9 cellular contexts compared by ENCODE assay signal in the genomic region with DNA sequence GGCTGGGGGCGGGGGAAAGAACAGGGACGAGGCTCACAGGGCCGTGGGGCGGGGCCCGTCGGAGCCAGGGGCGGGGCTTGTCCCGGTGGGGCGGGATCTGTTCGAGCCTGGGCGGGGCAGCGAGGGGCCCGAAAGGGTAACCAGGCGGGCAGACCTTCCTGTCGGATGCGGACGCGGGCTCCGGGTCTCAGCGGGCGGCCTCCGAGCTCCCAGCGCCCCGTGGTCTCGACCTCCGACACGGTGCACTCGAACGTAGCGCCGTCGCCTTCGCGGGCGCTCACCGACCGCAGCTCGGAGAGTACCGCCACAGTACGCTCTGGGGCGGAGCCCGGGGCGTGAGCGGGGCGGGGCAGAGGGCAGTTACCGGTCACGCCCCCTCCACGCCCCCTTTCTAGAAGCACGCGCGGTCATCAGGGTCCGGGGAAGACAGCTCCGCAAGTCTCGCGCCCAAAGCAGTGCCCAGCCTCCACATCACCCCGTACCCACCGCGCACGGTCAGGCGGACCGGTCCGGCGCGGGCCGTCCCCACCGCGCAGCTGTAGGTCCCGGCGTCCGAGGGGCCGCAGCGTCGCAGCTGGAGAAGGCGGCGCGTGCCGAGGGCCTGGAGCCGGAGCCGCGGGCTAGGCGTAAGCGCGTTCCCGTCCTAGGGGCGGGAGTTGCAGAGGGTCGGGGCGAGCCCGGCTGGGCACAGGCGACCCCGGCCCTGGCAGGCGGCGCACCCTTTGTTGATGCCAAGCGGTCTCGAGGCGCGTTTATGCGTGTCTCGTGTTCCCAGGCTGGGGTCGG. TPM values are rescaled to one million over a fixed set of nuclear protein-coding genes. Genes with fewer than 3 reads are reported as not detected.
DNase-seq lines count a peak whose midpoint lies in the region; ATAC-seq, FAIRE-seq and TF ChIP-seq lines count a peak whose summit lies in the region.
"Had no signal": no experiment of that assay in that cellular context is flagged by ENCODE, and none has a peak within 500 bp of the region (broad histone marks: within the 10 kb centered on the region; RNA-seq: fewer than 3 reads in every experiment).

No MANE protein-coding gene starts in this region.

- peak overlapping the region; percentile 90 for H3K4me2 ChIP-seq in HepG2 (ENCODE audit: low read depth, low read length)

- H3K4me1 ChIP-seq in HepG2 (ENCODE audit: insufficient read depth, low read length), result peaks cover 22% of the 10 kb centered on the region

- H3K36me3 ChIP-seq in HepG2 (replicated peaks in 1 of 2; ENCODE audit: control insufficient read depth in 1 of 2, insufficient read depth in 2 of 2, low read length in 2 of 2), result peaks cover 9 to 22% of the 10 kb centered on the region in 2 experiments; a peak in 3 of 5 replicates

- 3% methylated on average over 50 of the region's 99 CpGs for WGBS in HepG2 (ENCODE audit: low lambda C conversion rate)

- ATAC-seq in HG03025 (IDR thresholded peaks at IDR 0.05; ENCODE audit: low FRiP score, unreplicated experiment) (peak; percentile 78), HepG2 (peak; percentile 84)

- BruUV-seq in HepG2 (replicated peaks; lab: Mats Ljungman, UMichigan), result no TSS peak

- H3K27ac ChIP-seq in HepG2 (ENCODE audit: extremely low read length, insufficient read depth, low read length), result peak overlapping the region; percentile 51

- no peak; the same call in 1 of the 2 replicates for TF ChIP-seq CTCF in HepG2 (CRISPR knock-in tag; IDR thresholded peaks at IDR 0.05)

- no peaks in the 10 kb centered on the region for H4K20me1 ChIP-seq in HepG2 (ENCODE audit: insufficient read depth, low read length)

- intact Hi-C loops in HepG2 (cut with micrococcal nuclease; ENCODE audit: unreplicated experiment), result no loop called here

- peak overlapping the region; percentile 71 to 79 (median 73) for H3K4me3 ChIP-seq in HepG2 (replicated peaks in 1 of 3; ENCODE audit: insufficient read depth in 1 of 3, low read depth in 2 of 3, low read length in 3 of 3)

- H3K27me3 ChIP-seq in HepG2 (ENCODE audit: control insufficient read depth in 1 of 2, insufficient read depth in 2 of 2, low read length in 2 of 2), result no peaks in the 10 kb centered on the region

- H3K9ac ChIP-seq in HepG2 (ENCODE audit: insufficient read depth, low read depth, low read length), result peak overlapping the region; percentile 60

- peak; percentile 46 for TF ChIP-seq RAD21 in HepG2 (CRISPR knock-in tag; IDR thresholded peaks at IDR 0.05)

- H3K79me2 ChIP-seq in HepG2 (ENCODE audit: insufficient read depth, low read length), result no peaks in the 10 kb centered on the region

- H2AFZ ChIP-seq in HepG2 (ENCODE audit: low read length), result no peak overlapping the region

- no peak for TF ChIP-seq EP300 in HepG2 (IDR thresholded peaks at IDR 0.05; ENCODE audit: low read depth in 2 of 2, low read length in 2 of 2)
- TF ChIP-seq EP300 in HepG2 (CRISPR knock-in tag; IDR thresholded peaks at IDR 0.05; ENCODE audit: borderline replicate concordance), result no peak

- no peaks in the 10 kb centered on the region for H3K9me3 ChIP-seq in HepG2 (ENCODE audit: low read length)

- in situ Hi-C loops in HepG2 (cut with HindIII; ENCODE audit: extremely low pct_ligation_motif_present, low pct_unique_long_range_greater_than_20kb), result no loop called here

- peak; percentile 52 to 68 for DNase-seq in NCI-H524 (lab: John Stamatoyannopoulos, UW)
- DNase-seq in NCI-H524 treated with DMSO at 0.1 percent for 48 hours (lab: John Stamatoyannopoulos, UW), result no peak
- peak; percentile 85 for DNase-seq in NCI-H2196 treated with DMSO at 0.1 percent for 48 hours (lab: John Stamatoyannopoulos, UW; ENCODE audit: unreplicated experiment)
- peak; percentile 74 for DNase-seq in activated CD4-positive, alpha-beta T cell treated with anti-CD3 and anti-CD28 coated beads, Interleukin-2, amount 50 U/mL, for 1 hour
- DNase-seq in dedifferentiated amniotic fluid mesenchymal stem cell (ENCODE audit: extremely low spot score), result peak; percentile 45
- peak; percentile 79 for DNase-seq in HepG2 (ENCODE audit: low spot score)
- DNase-seq in stimulated activated CD4-positive, alpha-beta T cell treated with anti-CD3 and anti-CD28 coated beads, Interleukin-2, amount 100 ng/mL, for 24 hours, result peak; percentile 84 to 87
- DNase-seq: DND-41 had no signal

- peak; percentile 57 for FAIRE-seq in HepG2 (lab: Jason Lieb, UNC)

- no peak for TF ChIP-seq POLR2A in HepG2 (IDR thresholded peaks at IDR 0.05; ENCODE audit: insufficient read depth in 1 of 2, low read depth in 2 of 2, low read length in 2 of 2)

- POLR2A ChIA-PET in HepG2 (lab: Yijun Ruan, JAX), result interaction anchor here (0.7 to 3.3 kb wide), 13 partner anchors 9 to 304 kb away, joined by 3 to 28 read pairs (median 8); partner anchors contain the start of genes CHPF, DNPEP, GMPPA and INHA

- CTCF ChIA-PET in HepG2 (lab: Yijun Ruan, JAX; ENCODE audit: low intra/inter-chr PET ratio, low total read pairs), result interaction anchor here (2.4 kb wide), 1 partner anchor 11 kb away, joined by 9 read pairs; no protein-coding TSS in a partner anchor

RNA-seq across cellular contexts. Expression of gene TMEM198, which starts 8.7 kb away (rescaled TPM):
- total RNA-seq in HepG2 (2016; rRNA removed; fragmentation: Illumina TruSeq; extraction: Trizol), result 11.6 and 17.3 TPM in 2 replicates
- 12.3 and 16.3 TPM in 2 replicates for total RNA-seq in HepG2 (2016; cell fraction: cytosol; rRNA removed; fragmentation: Illumina TruSeq; extraction: Trizol; ENCODE audit: low read depth)
- total RNA-seq in HepG2 (2016; cell fraction: insoluble cytoplasmic fraction; rRNA removed; fragmentation: Illumina TruSeq; extraction: Trizol), result 10.7 and 17.8 TPM in 2 replicates
- total RNA-seq in HepG2 (2016; cell fraction: membrane; rRNA removed; fragmentation: Illumina TruSeq; extraction: Trizol), result 26.8 and 32.4 TPM in 2 replicates
- total RNA-seq in HepG2 (2016; cell fraction: nucleus; rRNA removed; fragmentation: Illumina TruSeq; extraction: Trizol), result 9.3 and 11.7 TPM in 2 replicates
- polyA plus RNA-seq in HepG2 (2011; rRNA removed), result 23.5 and 40.8 TPM in 2 replicates
- polyA plus RNA-seq in HepG2 (2011; cell fraction: cytosol; rRNA removed), result 43.6 and 52.1 TPM in 2 replicates
- 61.3 and 68.7 TPM in 2 replicates for polyA plus RNA-seq in HepG2 (2011; cell fraction: nucleus; rRNA removed)
- polyA plus RNA-seq in HepG2 (2012), result 41.3 and 49.8 TPM in 2 replicates
- polyA plus RNA-seq in HepG2 (2016; cell fraction: cytosol; fragmentation: Illumina TruSeq; extraction: Trizol; ENCODE audit: low read depth), result 16.5 and 21.1 TPM in 2 replicates
- 12.8 and 14.5 TPM in 2 replicates for polyA plus RNA-seq in HepG2 (2016; cell fraction: insoluble cytoplasmic fraction; fragmentation: Illumina TruSeq; extraction: Trizol; ENCODE audit: low read depth)
- polyA plus RNA-seq in HepG2 (2016; cell fraction: membrane; fragmentation: Illumina TruSeq; extraction: Trizol; ENCODE audit: low read depth), result 27.9 and 28.1 TPM in 2 replicates
- 17.1 and 19.3 TPM in 2 replicates for polyA plus RNA-seq in HepG2 (2016; cell fraction: nucleus; fragmentation: Illumina TruSeq; extraction: Trizol; ENCODE audit: insufficient read depth, low read depth)
- polyA minus RNA-seq in HepG2 (2011; rRNA and poly(A)+ RNA removed; ENCODE audit: low replicate concordance), result 2.1 and 67.2 TPM in 2 replicates
- polyA minus RNA-seq in HepG2 (2011; cell fraction: cytosol; rRNA and poly(A)+ RNA removed), result 26.3 and 28.6 TPM in 2 replicates
- 12.9 and 13.6 TPM in 2 replicates for polyA minus RNA-seq in HepG2 (2011; cell fraction: nucleus; rRNA and poly(A)+ RNA removed)

RNA-seq across cellular contexts. Expression of gene CHPF, which starts 9.0 kb away (rescaled TPM):
- total RNA-seq in HepG2 (2016; rRNA removed; fragmentation: Illumina TruSeq; extraction: Trizol), result 34.7 and 79.6 TPM in 2 replicates
- 21.6 and 22.1 TPM in 2 replicates for total RNA-seq in HepG2 (2016; cell fraction: cytosol; rRNA removed; fragmentation: Illumina TruSeq; extraction: Trizol; ENCODE audit: low read depth)
- 36.0 and 80.8 TPM in 2 replicates for total RNA-seq in HepG2 (2016; cell fraction: insoluble cytoplasmic fraction; rRNA removed; fragmentation: Illumina TruSeq; extraction: Trizol)
- 42.0 and 50.0 TPM in 2 replicates for total RNA-seq in HepG2 (2016; cell fraction: membrane; rRNA removed; fragmentation: Illumina TruSeq; extraction: Trizol)
- total RNA-seq in HepG2 (2016; cell fraction: nucleus; rRNA removed; fragmentation: Illumina TruSeq; extraction: Trizol), result 65.5 and 76.8 TPM in 2 replicates
- polyA plus RNA-seq in HepG2 (2011; rRNA removed), result 111 and 171 TPM in 2 replicates
- polyA plus RNA-seq in HepG2 (2011; cell fraction: cytosol; rRNA removed), result 120 and 244 TPM in 2 replicates
- 203 and 211 TPM in 2 replicates for polyA plus RNA-seq in HepG2 (2011; cell fraction: nucleus; rRNA removed)
- polyA plus RNA-seq in HepG2 (2012), result 115 and 161 TPM in 2 replicates
- polyA plus RNA-seq in HepG2 (2016; cell fraction: cytosol; fragmentation: Illumina TruSeq; extraction: Trizol; ENCODE audit: low read depth), result 21.7 and 22.6 TPM in 2 replicates
- 45.9 and 55.3 TPM in 2 replicates for polyA plus RNA-seq in HepG2 (2016; cell fraction: insoluble cytoplasmic fraction; fragmentation: Illumina TruSeq; extraction: Trizol; ENCODE audit: low read depth)
- 40.5 and 41.4 TPM in 2 replicates for polyA plus RNA-seq in HepG2 (2016; cell fraction: membrane; fragmentation: Illumina TruSeq; extraction: Trizol; ENCODE audit: low read depth)
- polyA plus RNA-seq in HepG2 (2016; cell fraction: nucleus; fragmentation: Illumina TruSeq; extraction: Trizol; ENCODE audit: insufficient read depth, low read depth), result 139 and 143 TPM in 2 replicates
- polyA minus RNA-seq in HepG2 (2011; rRNA and poly(A)+ RNA removed; ENCODE audit: low replicate concordance), result 12.1 and 292 TPM in 2 replicates
- polyA minus RNA-seq in HepG2 (2011; cell fraction: cytosol; rRNA and poly(A)+ RNA removed), result 137 and 143 TPM in 2 replicates
- polyA minus RNA-seq in HepG2 (2011; cell fraction: nucleus; rRNA and poly(A)+ RNA removed), result 45.4 and 47.0 TPM in 2 replicates

RNA-seq across cellular contexts. Expression of gene OBSL1, which starts 18.8 kb away (rescaled TPM):
- total RNA-seq in HepG2 (2016; rRNA removed; fragmentation: Illumina TruSeq; extraction: Trizol), result 65.4 and 86.7 TPM in 2 replicates
- 17.5 and 19.8 TPM in 2 replicates for total RNA-seq in HepG2 (2016; cell fraction: cytosol; rRNA removed; fragmentation: Illumina TruSeq; extraction: Trizol; ENCODE audit: low read depth)
- 54.2 and 89.3 TPM in 2 replicates for total RNA-seq in HepG2 (2016; cell fraction: insoluble cytoplasmic fraction; rRNA removed; fragmentation: Illumina TruSeq; extraction: Trizol)
- total RNA-seq in HepG2 (2016; cell fraction: membrane; rRNA removed; fragmentation: Illumina TruSeq; extraction: Trizol), result 30.2 and 34.7 TPM in 2 replicates
- total RNA-seq in HepG2 (2016; cell fraction: nucleus; rRNA removed; fragmentation: Illumina TruSeq; extraction: Trizol), result 65.9 and 71.3 TPM in 2 replicates
- polyA plus RNA-seq in HepG2 (2011; rRNA removed), result 218 and 229 TPM in 2 replicates
- 176 and 256 TPM in 2 replicates for polyA plus RNA-seq in HepG2 (2011; cell fraction: cytosol; rRNA removed)
- 886 and 1,174 TPM in 2 replicates for polyA plus RNA-seq in HepG2 (2011; cell fraction: nucleus; rRNA removed)
- 161 and 176 TPM in 2 replicates for polyA plus RNA-seq in HepG2 (2012)
- 10.0 and 11.3 TPM in 2 replicates for polyA plus RNA-seq in HepG2 (2016; cell fraction: cytosol; fragmentation: Illumina TruSeq; extraction: Trizol; ENCODE audit: low read depth)
- 66.1 and 91.2 TPM in 2 replicates for polyA plus RNA-seq in HepG2 (2016; cell fraction: insoluble cytoplasmic fraction; fragmentation: Illumina TruSeq; extraction: Trizol; ENCODE audit: low read depth)
- polyA plus RNA-seq in HepG2 (2016; cell fraction: membrane; fragmentation: Illumina TruSeq; extraction: Trizol; ENCODE audit: low read depth), result 22.2 and 25.7 TPM in 2 replicates
- 147 and 161 TPM in 2 replicates for polyA plus RNA-seq in HepG2 (2016; cell fraction: nucleus; fragmentation: Illumina TruSeq; extraction: Trizol; ENCODE audit: insufficient read depth, low read depth)
- 27.0 and 477 TPM in 2 replicates for polyA minus RNA-seq in HepG2 (2011; rRNA and poly(A)+ RNA removed; ENCODE audit: low replicate concordance)
- 210 and 260 TPM in 2 replicates for polyA minus RNA-seq in HepG2 (2011; cell fraction: cytosol; rRNA and poly(A)+ RNA removed)
- 189 and 199 TPM in 2 replicates for polyA minus RNA-seq in HepG2 (2011; cell fraction: nucleus; rRNA and poly(A)+ RNA removed)

RNA-seq across cellular contexts. Expression of gene INHA, which starts 19.5 kb away (rescaled TPM):
- total RNA-seq in HepG2 (2016; rRNA removed; fragmentation: Illumina TruSeq; extraction: Trizol), result 1.9 and 4.1 TPM in 2 replicates
- total RNA-seq in HepG2 (2016; cell fraction: cytosol; rRNA removed; fragmentation: Illumina TruSeq; extraction: Trizol; ENCODE audit: low read depth), result 3.4 and 4.1 TPM in 2 replicates
- 2.5 and 3.2 TPM in 2 replicates for total RNA-seq in HepG2 (2016; cell fraction: insoluble cytoplasmic fraction; rRNA removed; fragmentation: Illumina TruSeq; extraction: Trizol)
- total RNA-seq in HepG2 (2016; cell fraction: membrane; rRNA removed; fragmentation: Illumina TruSeq; extraction: Trizol), result 3.4 and 5.3 TPM in 2 replicates
- total RNA-seq in HepG2 (2016; cell fraction: nucleus; rRNA removed; fragmentation: Illumina TruSeq; extraction: Trizol), result 2.0 and 3.3 TPM in 2 replicates
- polyA plus RNA-seq in HepG2 (2011; rRNA removed), result 15.2 and 23.1 TPM in 2 replicates
- 13.0 and 22.2 TPM in 2 replicates for polyA plus RNA-seq in HepG2 (2011; cell fraction: cytosol; rRNA removed)
- 28.4 and 35.0 TPM in 2 replicates for polyA plus RNA-seq in HepG2 (2011; cell fraction: nucleus; rRNA removed)
- polyA plus RNA-seq in HepG2 (2012), result 11.4 and 17.5 TPM in 2 replicates
- polyA plus RNA-seq in HepG2 (2016; cell fraction: cytosol; fragmentation: Illumina TruSeq; extraction: Trizol; ENCODE audit: low read depth), result 3.1 and 3.7 TPM in 2 replicates
- polyA plus RNA-seq in HepG2 (2016; cell fraction: insoluble cytoplasmic fraction; fragmentation: Illumina TruSeq; extraction: Trizol; ENCODE audit: low read depth), result 2.1 TPM in 2 replicates
- 3.5 and 4.5 TPM in 2 replicates for polyA plus RNA-seq in HepG2 (2016; cell fraction: membrane; fragmentation: Illumina TruSeq; extraction: Trizol; ENCODE audit: low read depth)
- polyA plus RNA-seq in HepG2 (2016; cell fraction: nucleus; fragmentation: Illumina TruSeq; extraction: Trizol; ENCODE audit: insufficient read depth, low read depth), result 3.6 and 4.6 TPM in 2 replicates
- 1.0 and 25.1 TPM in 2 replicates for polyA minus RNA-seq in HepG2 (2011; rRNA and poly(A)+ RNA removed; ENCODE audit: low replicate concordance)
- polyA minus RNA-seq in HepG2 (2011; cell fraction: cytosol; rRNA and poly(A)+ RNA removed), result 5.1 and 5.8 TPM in 2 replicates
- polyA minus RNA-seq in HepG2 (2011; cell fraction: nucleus; rRNA and poly(A)+ RNA removed), result 2.3 and 2.6 TPM in 2 replicates

RNA-seq across cellular contexts. Expression of gene ASIC4, which starts 38.3 kb away (rescaled TPM):
- not detected in 2 replicates for total RNA-seq in HepG2 (2016; rRNA removed; fragmentation: Illumina TruSeq; extraction: Trizol)
- total RNA-seq in HepG2 (2016; cell fraction: cytosol; rRNA removed; fragmentation: Illumina TruSeq; extraction: Trizol; ENCODE audit: low read depth), result not detected in 2 replicates
- total RNA-seq in HepG2 (2016; cell fraction: insoluble cytoplasmic fraction; rRNA removed; fragmentation: Illumina TruSeq; extraction: Trizol), result not detected in 2 replicates
- not detected in 2 replicates for total RNA-seq in HepG2 (2016; cell fraction: membrane; rRNA removed; fragmentation: Illumina TruSeq; extraction: Trizol)
- total RNA-seq in HepG2 (2016; cell fraction: nucleus; rRNA removed; fragmentation: Illumina TruSeq; extraction: Trizol), result not detected in 2 replicates
- 0.03 TPM in 2 replicates for polyA plus RNA-seq in HepG2 (2011; rRNA removed)
- polyA plus RNA-seq in HepG2 (2011; cell fraction: cytosol; rRNA removed), result 0.01 TPM in 1 of 2 replicates, not detected in the other
- 0.23 and 0.24 TPM in 2 replicates for polyA plus RNA-seq in HepG2 (2011; cell fraction: nucleus; rRNA removed)
- polyA plus RNA-seq in HepG2 (2012), result not detected in 2 replicates
- not detected in 2 replicates for polyA plus RNA-seq in HepG2 (2016; cell fraction: cytosol; fragmentation: Illumina TruSeq; extraction: Trizol; ENCODE audit: low read depth)
- polyA plus RNA-seq in HepG2 (2016; cell fraction: insoluble cytoplasmic fraction; fragmentation: Illumina TruSeq; extraction: Trizol; ENCODE audit: low read depth), result not detected in 2 replicates
- not detected in 2 replicates for polyA plus RNA-seq in HepG2 (2016; cell fraction: membrane; fragmentation: Illumina TruSeq; extraction: Trizol; ENCODE audit: low read depth)
- polyA plus RNA-seq in HepG2 (2016; cell fraction: nucleus; fragmentation: Illumina TruSeq; extraction: Trizol; ENCODE audit: insufficient read depth, low read depth), result 0.16 TPM in 1 of 2 replicates, not detected in the other
- polyA minus RNA-seq in HepG2 (2011; rRNA and poly(A)+ RNA removed; ENCODE audit: low replicate concordance), result 0.06 and 0.07 TPM in 2 replicates
- polyA minus RNA-seq in HepG2 (2011; cell fraction: cytosol; rRNA and poly(A)+ RNA removed), result not detected in 2 replicates
- 0.12 and 0.26 TPM in 2 replicates for polyA minus RNA-seq in HepG2 (2011; cell fraction: nucleus; rRNA and poly(A)+ RNA removed)
